10 cellular contexts compared by ENCODE assay signal in genomic region chr4:87502580-87503238, GRCh38. TPM values are rescaled to one million over a fixed set of nuclear protein-coding genes. Genes with fewer than 3 reads are reported as not detected.
DNase-seq lines count a peak whose midpoint lies in the region; ATAC-seq, FAIRE-seq and TF ChIP-seq lines count a peak whose summit lies in the region.
"Had no signal": no experiment of that assay in that cellular context is flagged by ENCODE, and none has a peak within 500 bp of the region (broad histone marks: within the 10 kb centered on the region; RNA-seq: fewer than 3 reads in every experiment).

No MANE protein-coding gene starts in this region.

- intact Hi-C loops in pancreas (cut with DNase I), result no loop called here

- H3K4me1 ChIP-seq in pancreas, result peaks cover 0 to 7% (median 0%) of the 10 kb centered on the region in 3 donors

- H3K27me3 ChIP-seq in pancreas, result no peaks in the 10 kb centered on the region

- no peaks in the 10 kb centered on the region for H3K36me3 ChIP-seq in pancreas

- no peak overlapping the region for H3K27ac Mint-ChIP-seq in stimulated activated naive B cell treated with anti-CD40 and anti-IgM and Interleukin-4, amounts not matched to agents 10 μg/mL and 1 μg/mL and 100 μg/mL, for 72 hours
- H3K27ac Mint-ChIP-seq in T-cell, result no peak overlapping the region
- H3K27ac Mint-ChIP-seq in activated CD4-positive, alpha-beta T cell treated with anti-CD3 and anti-CD28 coated beads, Interleukin-2, amount 10 ng/mL, durations not matched to agents 7 days and 5 days, result no peak overlapping the region

- ATAC-seq in pancreas (peak in 3 of 4 donors; percentile 66 to 85 (median 76)), T-cell (replicated peaks in 1 of 4) (no peak)
- ATAC-seq in stimulated activated naive B cell treated with anti-CD40 and anti-IgM and Interleukin-4, amounts not matched to agents 10 μg/mL and 1 μg/mL and 100 μg/mL, for 72 hours (replicated peaks), result no peak

- TF ChIP-seq CTCF in epithelial cell of esophagus (IDR thresholded peaks at IDR 0.05; ENCODE audit: insufficient read depth, low read depth, low read length, missing control alignments), result no peak
- TF ChIP-seq CTCF in pancreas (IDR thresholded peaks at IDR 0.05), result no peak

- peak overlapping the region in 1 of 4 donors; percentile 23 for H3K27ac ChIP-seq in pancreas

- CTCF ChIA-PET in T-cell (lab: Charles Lee), result no interaction called here
- CTCF ChIA-PET in activated CD4-positive, alpha-beta T cell treated with anti-CD3 and anti-CD28 coated beads, Interleukin-2, amount 10 ng/mL, durations not matched to agents 7 days and 5 days (lab: Charles Lee), result no interaction called here

- no peak for FAIRE-seq in pancreas (lab: Jason Lieb, UNC)

- H3K36me3 Mint-ChIP-seq in stimulated activated naive B cell treated with anti-CD40 and anti-IgM and Interleukin-4, amounts not matched to agents 10 μg/mL and 1 μg/mL and 100 μg/mL, for 72 hours, result no peaks in the 10 kb centered on the region
- H3K36me3 Mint-ChIP-seq in T-cell, result no peaks in the 10 kb centered on the region
- H3K36me3 Mint-ChIP-seq in activated CD4-positive, alpha-beta T cell treated with anti-CD3 and anti-CD28 coated beads, Interleukin-2, amount 10 ng/mL, durations not matched to agents 7 days and 5 days (ENCODE audit: low read depth), result no peaks in the 10 kb centered on the region

- no peak overlapping the region for H3K4me3 ChIP-seq in epithelial cell of esophagus (ENCODE audit: low read length)
- no peak overlapping the region for H3K4me3 ChIP-seq in pancreas

- no peaks in the 10 kb centered on the region for H3K27me3 Mint-ChIP-seq in stimulated activated naive B cell treated with anti-CD40 and anti-IgM and Interleukin-4, amounts not matched to agents 10 μg/mL and 1 μg/mL and 100 μg/mL, for 72 hours
- H3K27me3 Mint-ChIP-seq in T-cell, result no peaks in the 10 kb centered on the region
- H3K27me3 Mint-ChIP-seq in activated CD4-positive, alpha-beta T cell treated with anti-CD3 and anti-CD28 coated beads, Interleukin-2, amount 10 ng/mL, durations not matched to agents 7 days and 5 days, result no peaks in the 10 kb centered on the region

- no peaks in the 10 kb centered on the region for H3K9me3 Mint-ChIP-seq in stimulated activated naive B cell treated with anti-CD40 and anti-IgM and Interleukin-4, amounts not matched to agents 10 μg/mL and 1 μg/mL and 100 μg/mL, for 72 hours
- H3K9me3 Mint-ChIP-seq in T-cell, result no peaks in the 10 kb centered on the region
- no peaks in the 10 kb centered on the region for H3K9me3 Mint-ChIP-seq in activated CD4-positive, alpha-beta T cell treated with anti-CD3 and anti-CD28 coated beads, Interleukin-2, amount 10 ng/mL, durations not matched to agents 7 days and 5 days

- POLR2A ChIA-PET in T-cell (lab: Charles Lee), result no interaction called here
- POLR2A ChIA-PET in activated CD4-positive, alpha-beta T cell treated with anti-CD3 and anti-CD28 coated beads, Interleukin-2, amount 10 ng/mL, durations not matched to agents 7 days and 5 days (lab: Charles Lee), result no interaction called here

- no peaks in the 10 kb centered on the region for H3K9me3 ChIP-seq in pancreas

- no peak overlapping the region for H3K4me3 Mint-ChIP-seq in stimulated activated naive B cell treated with anti-CD40 and anti-IgM and Interleukin-4, amounts not matched to agents 10 μg/mL and 1 μg/mL and 100 μg/mL, for 72 hours
- H3K4me3 Mint-ChIP-seq in T-cell, result no peak overlapping the region
- no peak overlapping the region for H3K4me3 Mint-ChIP-seq in activated CD4-positive, alpha-beta T cell treated with anti-CD3 and anti-CD28 coated beads, Interleukin-2, amount 10 ng/mL, durations not matched to agents 7 days and 5 days

- H3K4me1 Mint-ChIP-seq in stimulated activated naive B cell treated with anti-CD40 and anti-IgM and Interleukin-4, amounts not matched to agents 10 μg/mL and 1 μg/mL and 100 μg/mL, for 72 hours, result peaks cover 0 to 2% of the 10 kb centered on the region in 2 donors
- H3K4me1 Mint-ChIP-seq in T-cell, result peaks cover 4 to 12% (median 11%) of the 10 kb centered on the region in 3 donors
- H3K4me1 Mint-ChIP-seq in activated CD4-positive, alpha-beta T cell treated with anti-CD3 and anti-CD28 coated beads, Interleukin-2, amount 10 ng/mL, durations not matched to agents 7 days and 5 days, result peaks cover 19% of the 10 kb centered on the region

- peak; percentile 85 for DNase-seq in DMS153 (lab: John Stamatoyannopoulos, UW)
- DNase-seq in NCI-H2029 (lab: John Stamatoyannopoulos, UW), result peak; percentile 22
- peak; percentile 16 for DNase-seq in epithelial cell of esophagus (ENCODE audit: low read depth)
- DNase-seq in pancreas, result no peak
- no peak for DNase-seq in superior temporal gyrus (ENCODE audit: extremely low spot score)
- no peak for DNase-seq in stimulated activated naive B cell treated with anti-CD40 and anti-IgM and Interleukin-4, amounts not matched to agents 10 μg/mL and 1 μg/mL and 100 μg/mL, for 72 hours
- no peak for DNase-seq in T-cell
- no peak for DNase-seq in activated CD4-positive, alpha-beta T cell treated with anti-CD3 and anti-CD28 coated beads, Interleukin-2, amount 10 ng/mL, durations not matched to agents 7 days and 5 days
- DNase-seq: activated CD4-positive, alpha-beta T cell treated with anti-CD3 and anti-CD28 coated beads, Interleukin-2, amount 50 U/mL, for 4 hours; occipital lobe had no signal

RNA-seq across cellular contexts. Expression of gene SPARCL1, which starts 26.5 kb away (rescaled TPM):
- 10 to 100 TPM; 19.6 to 77.0 (median 37.2) TPM for total RNA-seq in pancreas
- 10 to 100 TPM; 21.7 to 39.1 TPM for polyA plus RNA-seq in pancreas
- 1 to 10 TPM in 1 of 5 donors, under 1 TPM in 2, not detected in 2; 0.70 to 1.5 (median 0.99) TPM for total RNA-seq in T-cell
- not detected for total RNA-seq in activated CD4-positive, alpha-beta T cell treated with anti-CD3 and anti-CD28 coated beads, Interleukin-2, amount 10 ng/mL, durations not matched to agents 7 days and 5 days

Comparison
In these comparisons a context has a peak if more than half of its experiments do, and no peak if none do; other contexts are left out.
1. DNase-seq: peak in DMS153 (single experiment), NCI-H2029 (single experiment) and epithelial cell of esophagus (single experiment); none in pancreas (0 of 6), superior temporal gyrus (single experiment), stimulated activated naive B cell treated with anti-CD40 and anti-IgM and Interleukin-4, amounts not matched to agents 10 μg/mL and 1 μg/mL and 100 μg/mL, for 72 hours (single experiment), T-cell (0 of 34) and activated CD4-positive, alpha-beta T cell treated with anti-CD3 and anti-CD28 coated beads, Interleukin-2, amount 10 ng/mL, durations not matched to agents 7 days and 5 days (single experiment).
2. ATAC-seq: peak in pancreas (3 of 4); none in stimulated activated naive B cell treated with anti-CD40 and anti-IgM and Interleukin-4, amounts not matched to agents 10 μg/mL and 1 μg/mL and 100 μg/mL, for 72 hours (0 of 2) and T-cell (0 of 4).
3. RNA of gene SPARCL1, which starts 26.5 kb away (total RNA-seq): 19.6 to 77.0 TPM in pancreas; 0.70 to 1.5 TPM in T-cell and not detected in activated CD4-positive, alpha-beta T cell treated with anti-CD3 and anti-CD28 coated beads, Interleukin-2, amount 10 ng/mL, durations not matched to agents 7 days and 5 days; every median in the first group is over 4 times any median in the second.